Comparison of ENCODE assay signal across 4 cellular contexts in genomic region chr13:113387396-113387795, GRCh38. TPM values are rescaled to one million over a fixed set of nuclear protein-coding genes. Genes with fewer than 3 reads are reported as not detected.
"Had no signal": no experiment of that assay in that cellular context is flagged by ENCODE, and none has a peak within 500 bp of the region (broad histone marks: within the 10 kb centered on the region; RNA-seq: fewer than 3 reads in every experiment).

No MANE protein-coding gene starts in this region.

- H3K27ac Mint-ChIP-seq: GM23338, H9 had no signal

- H3K4me3 ChIP-seq: GM23338 had no signal

- H3K4me3 Mint-ChIP-seq: GM23338, H9, IgD-negative memory B cell had no signal

- H3K4me1 Mint-ChIP-seq: IgD-negative memory B cell had no signal

- H3K36me3 Mint-ChIP-seq: IgD-negative memory B cell had no signal

- ATAC-seq: GM23338 had no signal

- DNase-seq: H9, HCEC 1CT had no signal

RNA-seq across cellular contexts. Expression of gene GRTP1, which starts 23.5 kb away (rescaled TPM):
- polyA plus RNA-seq: IgD-negative memory B cell had no signal
